17 cellular contexts compared by ENCODE assay signal in genomic region chr19:2716275-2716650, GRCh38. TPM values are rescaled to one million over a fixed set of nuclear protein-coding genes. Genes with fewer than 3 reads are reported as not detected.
DNase-seq lines count a peak whose midpoint lies in the region; ATAC-seq, FAIRE-seq and TF ChIP-seq lines count a peak whose summit lies in the region.
"Had no signal": no experiment of that assay in that cellular context is flagged by ENCODE, and none has a peak within 500 bp of the region (broad histone marks: within the 10 kb centered on the region; RNA-seq: fewer than 3 reads in every experiment).

No MANE protein-coding gene starts in this region.

- peaks cover 7% of the 10 kb centered on the region for H3K9me3 Mint-ChIP-seq in memory B cell

- peaks cover 19% of the 10 kb centered on the region for H3K4me1 ChIP-seq in left ventricle myocardium inferior
- H3K4me1 ChIP-seq in K562 (replicated peaks in 1 of 2; ENCODE audit: control insufficient read depth in 2 of 2, insufficient read depth in 2 of 2, low read length in 2 of 2): peaks cover 0 to 26% of the 10 kb centered on the region in 2 experiments; a peak in 3 of 5 replicates
- H3K4me1 ChIP-seq in HepG2 (ENCODE audit: insufficient read depth, low read length): peaks cover 11% of the 10 kb centered on the region
- H3K4me1 ChIP-seq: HAP-1 had no signal

- H3K4me3 ChIP-seq in left ventricle myocardium inferior (no peak overlapping the region), K562 (no peak overlapping the region), HepG2 (replicated peaks in 1 of 3; ENCODE audit: insufficient read depth in 1 of 3, low read depth in 2 of 3, low read length in 3 of 3) (no peak overlapping the region)
- H3K4me3 ChIP-seq: BLaER1, GM23248, HAP-1 had no signal

- in situ Hi-C loops in K562 (cut with MboI): no loop called here
- in situ Hi-C loops in HepG2 (cut with HindIII; ENCODE audit: extremely low pct_ligation_motif_present, low pct_unique_long_range_greater_than_20kb): no loop called here

- no peaks in the 10 kb centered on the region for H3K9me1 ChIP-seq in K562 (ENCODE audit: control insufficient read depth, insufficient read depth, low read length)

- H3K79me2 ChIP-seq in K562 (ENCODE audit: control insufficient read depth, insufficient read depth, low read length) (no peaks in the 10 kb centered on the region), HepG2 (ENCODE audit: insufficient read depth, low read length) (no peaks in the 10 kb centered on the region)

- 82% methylated on average over 6 of the region's 19 CpGs for WGBS in K562 (ENCODE audit: insufficient coverage, low coverage, missing lambda C conversion rate)
- WGBS in HepG2 (ENCODE audit: low lambda C conversion rate): 20% methylated on average over 1 of the region's 19 CpGs

- H3K4me1 Mint-ChIP-seq in memory B cell: peaks cover 37% of the 10 kb centered on the region

- H3K36me3 ChIP-seq in left ventricle myocardium inferior: peaks cover 5% of the 10 kb centered on the region
- H3K36me3 ChIP-seq in K562 (ENCODE audit: control insufficient read depth, insufficient read depth, low read length): no peaks in the 10 kb centered on the region
- no peaks in the 10 kb centered on the region for H3K36me3 ChIP-seq in HepG2 (replicated peaks in 1 of 2; ENCODE audit: control insufficient read depth in 1 of 2, insufficient read depth in 2 of 2, low read length in 2 of 2)
- H3K36me3 ChIP-seq: HAP-1 had no signal

- no peak for TF ChIP-seq EP300 in K562 (IDR thresholded peaks at IDR 0.05; ENCODE audit: low read length)
- TF ChIP-seq EP300 in HepG2 (IDR thresholded peaks at IDR 0.05; ENCODE audit: low read depth in 2 of 2, low read length in 2 of 2): no peak
- TF ChIP-seq EP300 in HepG2 (CRISPR knock-in tag; IDR thresholded peaks at IDR 0.05; ENCODE audit: borderline replicate concordance): no peak

- intact Hi-C loops in Right ventricle myocardium inferior (cut with DNase I): no loop called here
- intact Hi-C loops in left ventricle myocardium inferior (cut with micrococcal nuclease): no loop called here
- intact Hi-C loops in K562 (cut with micrococcal nuclease): no loop called here
- intact Hi-C loops in HepG2 (cut with micrococcal nuclease; ENCODE audit: unreplicated experiment): no loop called here

- ATAC-seq in Right ventricle myocardium inferior (no peak), K562 (no peak), memory B cell (ENCODE audit: low read depth) (no peak), HepG2 (no peak), GM18502 (IDR thresholded peaks at IDR 0.05; ENCODE audit: poor library complexity, unreplicated experiment) (no peak), HG02610 (IDR thresholded peaks at IDR 0.05; ENCODE audit: unreplicated experiment) (no peak)
- ATAC-seq in stimulated activated naive CD8-positive, alpha-beta T cell treated with anti-CD3 and anti-CD28 coated beads, Interleukin-15, Interleukin-2, amounts not matched to agents 100 U/mL and 50 U/mL, for 24 hours: peak; percentile 11

- peaks cover 54% of the 10 kb centered on the region for H3K27me3 ChIP-seq in left ventricle myocardium inferior (ENCODE audit: low read depth)
- H3K27me3 ChIP-seq in K562 (ENCODE audit: control insufficient read depth in 2 of 2, insufficient read depth in 2 of 2, low read length in 2 of 2): peaks cover 0 to 8% of the 10 kb centered on the region in 2 experiments; a peak in 1 of 5 replicates
- H3K27me3 ChIP-seq in HepG2 (ENCODE audit: control insufficient read depth in 1 of 2, insufficient read depth in 2 of 2, low read length in 2 of 2): peaks cover 6 to 41% of the 10 kb centered on the region in 2 experiments; a peak in 4 of 5 replicates
- H3K27me3 ChIP-seq: BLaER1 had no signal

- no TSS peak for BruUV-seq in K562 (replicated peaks; lab: Mats Ljungman, UMichigan)
- BruUV-seq in HepG2 (replicated peaks; lab: Mats Ljungman, UMichigan): no TSS peak

- H3K4me3 Mint-ChIP-seq in memory B cell: no peak overlapping the region
- H3K4me3 Mint-ChIP-seq: CD4-positive, alpha-beta memory T cell had no signal

- no peak for TF ChIP-seq RAD21 in K562 (CRISPR knock-in tag; conservative IDR thresholded peaks at IDR 0.05 in 1 of 2, IDR thresholded peaks at IDR 0.05 in 1 of 2)
- no peak for TF ChIP-seq RAD21 in HepG2 (CRISPR knock-in tag; IDR thresholded peaks at IDR 0.05)

- POLR2A ChIA-PET in K562 (lab: Yijun Ruan, JAX) (no interaction called here), HepG2 (lab: Yijun Ruan, JAX) (no interaction called here)

- peak overlapping the region; percentile 52 for H3K27ac Mint-ChIP-seq in memory B cell
- H3K27ac Mint-ChIP-seq: CD14-positive monocyte; CD4-positive, alpha-beta memory T cell had no signal

- no peaks in the 10 kb centered on the region for H3K27me3 Mint-ChIP-seq in memory B cell

- TF ChIP-seq CTCF in left ventricle myocardium inferior (IDR thresholded peaks at IDR 0.05; ENCODE audit: borderline replicate concordance) (no peak), K562 (IDR thresholded peaks at IDR 0.05 in 2 of 3, conservative IDR thresholded peaks at IDR 0.05 in 1 of 3; ENCODE audit: insufficient read depth in 2 of 3, low read depth in 1 of 3, low read length in 3 of 3) (no peak), HepG2 (CRISPR knock-in tag; IDR thresholded peaks at IDR 0.05) (no peak)

- H3K9ac ChIP-seq in K562 (ENCODE audit: insufficient read depth in 1 of 2, low read depth in 2 of 2, low read length in 2 of 2) (no peak overlapping the region), HepG2 (ENCODE audit: insufficient read depth, low read depth, low read length) (no peak overlapping the region)
- H3K9ac ChIP-seq: BLaER1, GM23248 had no signal

- H4K20me1 ChIP-seq in K562 (replicated peaks; ENCODE audit: control insufficient read depth, insufficient read depth, low read length) (no peaks in the 10 kb centered on the region), HepG2 (ENCODE audit: insufficient read depth, low read length) (no peaks in the 10 kb centered on the region)

- peaks cover 7% of the 10 kb centered on the region for H3K36me3 Mint-ChIP-seq in memory B cell
- H3K36me3 Mint-ChIP-seq: CD14-positive monocyte had no signal

- H3K9me3 ChIP-seq in left ventricle myocardium inferior (replicated peaks): peaks cover 12% of the 10 kb centered on the region
- H3K9me3 ChIP-seq in K562 (replicated peaks; ENCODE audit: control insufficient read depth, insufficient read depth, low read depth, low read length): 0 out of 2 replicates have a peak, but pooled peaks cover 4% of the 10 kb centered on the region
- H3K9me3 ChIP-seq in HepG2 (ENCODE audit: low read length): peaks cover 8% of the 10 kb centered on the region

- CTCF ChIA-PET in K562 (lab: Yijun Ruan, JAX; ENCODE audit: low intra/inter-chr PET ratio) (no interaction called here), HepG2 (lab: Yijun Ruan, JAX; ENCODE audit: low intra/inter-chr PET ratio, low total read pairs) (no interaction called here)

- H3K4me2 ChIP-seq in K562 (ENCODE audit: insufficient read depth, low read length): no peak overlapping the region
- no peak overlapping the region for H3K4me2 ChIP-seq in HepG2 (ENCODE audit: low read depth, low read length)
- H3K4me2 ChIP-seq: BLaER1 had no signal

- no peak overlapping the region for H2AFZ ChIP-seq in K562 (ENCODE audit: low read depth, low read length)
- no peak overlapping the region for H2AFZ ChIP-seq in HepG2 (ENCODE audit: low read length)
- H2AFZ ChIP-seq: GM23248 had no signal

- H3K27ac ChIP-seq in left ventricle myocardium inferior (replicated peaks): no peak overlapping the region
- no peak overlapping the region for H3K27ac ChIP-seq in K562 (ENCODE audit: extremely low read depth, low read depth, low read length)
- no peak overlapping the region for H3K27ac ChIP-seq in HepG2 (ENCODE audit: extremely low read length, insufficient read depth, low read length)
- H3K27ac ChIP-seq: BLaER1, GM23248 had no signal

- TF ChIP-seq POLR2A in K562 (conservative IDR thresholded peaks at IDR 0.05): no peak
- no peak for TF ChIP-seq POLR2A in HepG2 (IDR thresholded peaks at IDR 0.05; ENCODE audit: insufficient read depth in 1 of 2, low read depth in 2 of 2, low read length in 2 of 2)

- FAIRE-seq in K562 (lab: Jason Lieb, UNC) (no peak), HepG2 (lab: Jason Lieb, UNC) (no peak)

- peak; percentile 56 for DNase-seq in Right ventricle myocardium inferior (ENCODE audit: missing footprints)
- no peak for DNase-seq in left ventricle myocardium inferior
- DNase-seq in K562 (ENCODE audit: extremely low read depth in 1 of 4, low spot score in 3 of 4): no peak
- no peak for DNase-seq in memory B cell (ENCODE audit: low spot score in 2 of 2)
- no peak for DNase-seq in stimulated activated naive CD8-positive, alpha-beta T cell treated with anti-CD3 and anti-CD28 coated beads, Interleukin-15, Interleukin-2, amounts not matched to agents 100 U/mL and 50 U/mL, for 24 hours
- no peak for DNase-seq in HepG2 (ENCODE audit: low spot score)
- DNase-seq: 8988T; CD4-positive, alpha-beta memory T cell; DMS79 treated with DMSO at 0.1 percent for 48 hours; GF-D8; GM23248 had no signal

RNA-seq across cellular contexts. Expression of gene DIRAS1, which starts 4.9 kb away (rescaled TPM):
- 200 TPM for total RNA-seq in Right ventricle myocardium inferior
- total RNA-seq in left ventricle myocardium inferior: 195 TPM
- 5.2 and 12.7 TPM in 2 replicates for total RNA-seq in K562 (2011; cell fraction: chromatin; rRNA removed; ENCODE audit: low replicate concordance)
- 5.7 and 6.5 TPM in 2 replicates for total RNA-seq in K562 (2011; cell fraction: nucleolus; rRNA removed)
- total RNA-seq in K562 (2011; cell fraction: nucleoplasm; rRNA removed): 4.3 and 5.3 TPM in 2 replicates
- 2.2 and 3.3 TPM in 2 replicates for total RNA-seq in K562 (2014; rRNA removed)
- 2.3 TPM in 2 replicates for total RNA-seq in K562 (2014; rRNA removed; fragmentation: Illumina TruSeq; extraction: Trizol)
- total RNA-seq in K562 (2015; rRNA removed; fragmentation: Illumina TruSeq; extraction: Trizol): 2.9 and 3.3 TPM in 2 replicates
- 12.0 and 12.8 TPM in 2 replicates for total RNA-seq in K562 (2021)
- 7.3 and 12.0 TPM in 2 replicates for polyA plus RNA-seq in K562 (2011; rRNA removed)
- polyA plus RNA-seq in K562 (2011; cell fraction: cytosol; rRNA removed): 8.0 and 16.3 TPM in 2 replicates
- 10.3 and 10.5 TPM in 2 replicates for polyA plus RNA-seq in K562 (2011; cell fraction: nucleus; rRNA removed)
- polyA plus RNA-seq in K562 (2012): 5.1 and 7.3 TPM in 2 replicates
- 3.8 and 4.9 TPM in 2 replicates for polyA plus RNA-seq in K562 (2014; fragmentation: Illumina TruSeq; extraction: Trizol)
- under 1 TPM; 0.11 to 0.18 TPM for polyA plus RNA-seq in K562 (2014; fragmentation: Nextera tagmentation; extraction: Ambion mirVana)
- polyA plus RNA-seq in K562 (2014; rRNA removed): 4.7 and 6.0 TPM in 2 replicates
- 10.2 and 11.4 TPM in 2 replicates for polyA minus RNA-seq in K562 (2011; rRNA and poly(A)+ RNA removed)
- polyA minus RNA-seq in K562 (2011; cell fraction: cytosol; rRNA and poly(A)+ RNA removed): 8.0 and 8.7 TPM in 2 replicates
- polyA minus RNA-seq in K562 (2011; cell fraction: nucleus; rRNA and poly(A)+ RNA removed): 1.8 and 2.6 TPM in 2 replicates
- 0.97 and 1.2 TPM in 2 replicates for total RNA-seq in HepG2 (2016; rRNA removed; fragmentation: Illumina TruSeq; extraction: Trizol)
- 0.61 and 0.62 TPM in 2 replicates for total RNA-seq in HepG2 (2016; cell fraction: cytosol; rRNA removed; fragmentation: Illumina TruSeq; extraction: Trizol; ENCODE audit: low read depth)
- total RNA-seq in HepG2 (2016; cell fraction: insoluble cytoplasmic fraction; rRNA removed; fragmentation: Illumina TruSeq; extraction: Trizol): 1.0 and 1.1 TPM in 2 replicates
- 1.3 and 1.6 TPM in 2 replicates for total RNA-seq in HepG2 (2016; cell fraction: membrane; rRNA removed; fragmentation: Illumina TruSeq; extraction: Trizol)
- total RNA-seq in HepG2 (2016; cell fraction: nucleus; rRNA removed; fragmentation: Illumina TruSeq; extraction: Trizol): 0.56 and 0.94 TPM in 2 replicates
- polyA plus RNA-seq in HepG2 (2011; rRNA removed): 1.8 and 2.9 TPM in 2 replicates
- 1.7 and 2.2 TPM in 2 replicates for polyA plus RNA-seq in HepG2 (2011; cell fraction: cytosol; rRNA removed)
- 2.6 and 3.2 TPM in 2 replicates for polyA plus RNA-seq in HepG2 (2011; cell fraction: nucleus; rRNA removed)
- 1.3 and 1.7 TPM in 2 replicates for polyA plus RNA-seq in HepG2 (2012)
- 0.97 and 1.5 TPM in 2 replicates for polyA plus RNA-seq in HepG2 (2016; cell fraction: cytosol; fragmentation: Illumina TruSeq; extraction: Trizol; ENCODE audit: low read depth)
- 1.7 and 2.5 TPM in 2 replicates for polyA plus RNA-seq in HepG2 (2016; cell fraction: insoluble cytoplasmic fraction; fragmentation: Illumina TruSeq; extraction: Trizol; ENCODE audit: low read depth)
- polyA plus RNA-seq in HepG2 (2016; cell fraction: membrane; fragmentation: Illumina TruSeq; extraction: Trizol; ENCODE audit: low read depth): 1.8 and 1.9 TPM in 2 replicates
- polyA plus RNA-seq in HepG2 (2016; cell fraction: nucleus; fragmentation: Illumina TruSeq; extraction: Trizol; ENCODE audit: insufficient read depth, low read depth): 1.9 and 2.0 TPM in 2 replicates
- polyA minus RNA-seq in HepG2 (2011; rRNA and poly(A)+ RNA removed; ENCODE audit: low replicate concordance): 0.35 and 2.3 TPM in 2 replicates
- polyA minus RNA-seq in HepG2 (2011; cell fraction: cytosol; rRNA and poly(A)+ RNA removed): 1.7 and 1.8 TPM in 2 replicates
- 0.64 and 0.75 TPM in 2 replicates for polyA minus RNA-seq in HepG2 (2011; cell fraction: nucleus; rRNA and poly(A)+ RNA removed)
- total RNA-seq: CD4-positive, alpha-beta memory T cell; HT-29 had no signal
- polyA plus RNA-seq: CD14-positive monocyte; CD4-positive, alpha-beta memory T cell had no signal

RNA-seq across cellular contexts. Expression of gene GNG7, which starts 13.8 kb away (rescaled TPM):
- total RNA-seq in Right ventricle myocardium inferior (26.7 TPM), left ventricle myocardium inferior (46.6 TPM), K562 (2014; rRNA removed) (0.09 TPM in 1 of 2 replicates, not detected in the other), K562 (2014; rRNA removed; fragmentation: Illumina TruSeq; extraction: Trizol) (0.04 TPM in 1 of 2 replicates, not detected in the other), K562 (2015; rRNA removed; fragmentation: Illumina TruSeq; extraction: Trizol) (0.04 TPM in 2 replicates), K562 (2021) (0.11 and 0.20 TPM in 2 replicates), HepG2 (2016; rRNA removed; fragmentation: Illumina TruSeq; extraction: Trizol) (1.4 and 1.7 TPM in 2 replicates)
- total RNA-seq in K562 (2011; cell fraction: chromatin; rRNA removed; ENCODE audit: low replicate concordance): 0.09 and 0.16 TPM in 2 replicates
- total RNA-seq in K562 (2011; cell fraction: nucleolus; rRNA removed): under 0.01 and 0.13 TPM in 2 replicates
- total RNA-seq in K562 (2011; cell fraction: nucleoplasm; rRNA removed): 0.15 TPM in 1 of 2 replicates, not detected in the other
- polyA plus RNA-seq in K562 (2011; rRNA removed) (0.08 and 0.12 TPM in 2 replicates), K562 (2014; fragmentation: Illumina TruSeq; extraction: Trizol) (0.04 TPM in 2 replicates), K562 (2014; fragmentation: Nextera tagmentation; extraction: Ambion mirVana) (under 1 TPM in 1 of 2 experiments, not detected in 1; 0.01 TPM), K562 (2014; rRNA removed) (0.07 TPM in 1 of 2 replicates, not detected in the other), HepG2 (2011; rRNA removed) (3.3 and 3.9 TPM in 2 replicates)
- 0.15 and 0.27 TPM in 2 replicates for polyA plus RNA-seq in K562 (2011; cell fraction: cytosol; rRNA removed)
- polyA plus RNA-seq in K562 (2011; cell fraction: nucleus; rRNA removed): 0.04 and 0.22 TPM in 2 replicates
- polyA plus RNA-seq in K562 (2012): 0.10 and 0.53 TPM in 2 replicates
- polyA minus RNA-seq in K562 (2011; rRNA and poly(A)+ RNA removed): 0.03 TPM in 1 of 2 replicates, not detected in the other
- polyA minus RNA-seq in K562 (2011; cell fraction: cytosol; rRNA and poly(A)+ RNA removed): not detected in 2 replicates
- polyA minus RNA-seq in K562 (2011; cell fraction: nucleus; rRNA and poly(A)+ RNA removed): not detected in 2 replicates
- total RNA-seq in HepG2 (2016; cell fraction: cytosol; rRNA removed; fragmentation: Illumina TruSeq; extraction: Trizol; ENCODE audit: low read depth): 1.3 and 2.3 TPM in 2 replicates
- total RNA-seq in HepG2 (2016; cell fraction: insoluble cytoplasmic fraction; rRNA removed; fragmentation: Illumina TruSeq; extraction: Trizol): 1.3 and 1.7 TPM in 2 replicates
- 2.6 and 3.1 TPM in 2 replicates for total RNA-seq in HepG2 (2016; cell fraction: membrane; rRNA removed; fragmentation: Illumina TruSeq; extraction: Trizol)
- 1.5 TPM in 2 replicates for total RNA-seq in HepG2 (2016; cell fraction: nucleus; rRNA removed; fragmentation: Illumina TruSeq; extraction: Trizol)
- 3.1 and 3.7 TPM in 2 replicates for polyA plus RNA-seq in HepG2 (2011; cell fraction: cytosol; rRNA removed)
- polyA plus RNA-seq in HepG2 (2011; cell fraction: nucleus; rRNA removed): 6.7 and 7.8 TPM in 2 replicates
- 2.6 and 4.5 TPM in 2 replicates for polyA plus RNA-seq in HepG2 (2012)
- 7.6 and 10.4 TPM in 2 replicates for polyA plus RNA-seq in HepG2 (2016; cell fraction: cytosol; fragmentation: Illumina TruSeq; extraction: Trizol; ENCODE audit: low read depth)
- 3.9 and 5.5 TPM in 2 replicates for polyA plus RNA-seq in HepG2 (2016; cell fraction: insoluble cytoplasmic fraction; fragmentation: Illumina TruSeq; extraction: Trizol; ENCODE audit: low read depth)
- polyA plus RNA-seq in HepG2 (2016; cell fraction: membrane; fragmentation: Illumina TruSeq; extraction: Trizol; ENCODE audit: low read depth): 6.5 and 9.8 TPM in 2 replicates
- polyA plus RNA-seq in HepG2 (2016; cell fraction: nucleus; fragmentation: Illumina TruSeq; extraction: Trizol; ENCODE audit: insufficient read depth, low read depth): 7.6 and 8.6 TPM in 2 replicates
- polyA minus RNA-seq in HepG2 (2011; rRNA and poly(A)+ RNA removed; ENCODE audit: low replicate concordance): 1.2 TPM in 1 of 2 replicates, not detected in the other
- 1.2 and 1.7 TPM in 2 replicates for polyA minus RNA-seq in HepG2 (2011; cell fraction: cytosol; rRNA and poly(A)+ RNA removed)
- 1.1 and 1.2 TPM in 2 replicates for polyA minus RNA-seq in HepG2 (2011; cell fraction: nucleus; rRNA and poly(A)+ RNA removed)

RNA-seq across cellular contexts. Expression of gene SLC39A3, which starts 23.6 kb away (rescaled TPM):
- total RNA-seq in Right ventricle myocardium inferior: 24.5 TPM
- 22.6 TPM for total RNA-seq in left ventricle myocardium inferior
- 117 and 251 TPM in 2 replicates for total RNA-seq in K562 (2011; cell fraction: chromatin; rRNA removed; ENCODE audit: low replicate concordance)
- total RNA-seq in K562 (2011; cell fraction: nucleolus; rRNA removed): 298 and 302 TPM in 2 replicates
- 179 and 217 TPM in 2 replicates for total RNA-seq in K562 (2011; cell fraction: nucleoplasm; rRNA removed)
- 161 and 172 TPM in 2 replicates for total RNA-seq in K562 (2014; rRNA removed)
- 58.6 and 93.5 TPM in 2 replicates for total RNA-seq in K562 (2014; rRNA removed; fragmentation: Illumina TruSeq; extraction: Trizol)
- total RNA-seq in K562 (2015; rRNA removed; fragmentation: Illumina TruSeq; extraction: Trizol): 87.1 and 91.3 TPM in 2 replicates
- total RNA-seq in K562 (2021): 149 and 152 TPM in 2 replicates
- 127 and 145 TPM in 2 replicates for polyA plus RNA-seq in K562 (2011; rRNA removed)
- polyA plus RNA-seq in K562 (2011; cell fraction: cytosol; rRNA removed): 193 and 267 TPM in 2 replicates
- 120 and 140 TPM in 2 replicates for polyA plus RNA-seq in K562 (2011; cell fraction: nucleus; rRNA removed)
- 107 and 221 TPM in 2 replicates for polyA plus RNA-seq in K562 (2012)
- 215 and 268 TPM in 2 replicates for polyA plus RNA-seq in K562 (2014; fragmentation: Illumina TruSeq; extraction: Trizol)
- 1 to 10 TPM; 2.3 to 3.6 TPM for polyA plus RNA-seq in K562 (2014; fragmentation: Nextera tagmentation; extraction: Ambion mirVana)
- polyA plus RNA-seq in K562 (2014; rRNA removed): 165 and 173 TPM in 2 replicates
- polyA minus RNA-seq in K562 (2011; rRNA and poly(A)+ RNA removed): 62.5 and 83.9 TPM in 2 replicates
- 76.8 and 77.8 TPM in 2 replicates for polyA minus RNA-seq in K562 (2011; cell fraction: cytosol; rRNA and poly(A)+ RNA removed)
- polyA minus RNA-seq in K562 (2011; cell fraction: nucleus; rRNA and poly(A)+ RNA removed): 36.1 and 44.7 TPM in 2 replicates
- 25.0 and 41.6 TPM in 2 replicates for total RNA-seq in HepG2 (2016; rRNA removed; fragmentation: Illumina TruSeq; extraction: Trizol)
- 28.6 and 43.2 TPM in 2 replicates for total RNA-seq in HepG2 (2016; cell fraction: cytosol; rRNA removed; fragmentation: Illumina TruSeq; extraction: Trizol; ENCODE audit: low read depth)
- total RNA-seq in HepG2 (2016; cell fraction: insoluble cytoplasmic fraction; rRNA removed; fragmentation: Illumina TruSeq; extraction: Trizol): 19.6 and 44.5 TPM in 2 replicates
- total RNA-seq in HepG2 (2016; cell fraction: membrane; rRNA removed; fragmentation: Illumina TruSeq; extraction: Trizol): 45.1 and 60.0 TPM in 2 replicates
- total RNA-seq in HepG2 (2016; cell fraction: nucleus; rRNA removed; fragmentation: Illumina TruSeq; extraction: Trizol): 30.3 and 32.7 TPM in 2 replicates
- 33.6 and 34.2 TPM in 2 replicates for polyA plus RNA-seq in HepG2 (2011; rRNA removed)
- 39.9 and 48.2 TPM in 2 replicates for polyA plus RNA-seq in HepG2 (2011; cell fraction: cytosol; rRNA removed)
- polyA plus RNA-seq in HepG2 (2011; cell fraction: nucleus; rRNA removed): 22.1 and 24.0 TPM in 2 replicates
- polyA plus RNA-seq in HepG2 (2012): 18.4 and 30.9 TPM in 2 replicates
- polyA plus RNA-seq in HepG2 (2016; cell fraction: cytosol; fragmentation: Illumina TruSeq; extraction: Trizol; ENCODE audit: low read depth): 41.4 and 52.9 TPM in 2 replicates
- polyA plus RNA-seq in HepG2 (2016; cell fraction: insoluble cytoplasmic fraction; fragmentation: Illumina TruSeq; extraction: Trizol; ENCODE audit: low read depth): 27.9 and 37.1 TPM in 2 replicates
- polyA plus RNA-seq in HepG2 (2016; cell fraction: membrane; fragmentation: Illumina TruSeq; extraction: Trizol; ENCODE audit: low read depth): 50.5 and 57.8 TPM in 2 replicates
- 65.1 and 70.7 TPM in 2 replicates for polyA plus RNA-seq in HepG2 (2016; cell fraction: nucleus; fragmentation: Illumina TruSeq; extraction: Trizol; ENCODE audit: insufficient read depth, low read depth)
- 38.4 and 71.1 TPM in 2 replicates for polyA minus RNA-seq in HepG2 (2011; rRNA and poly(A)+ RNA removed; ENCODE audit: low replicate concordance)
- 13.8 and 15.1 TPM in 2 replicates for polyA minus RNA-seq in HepG2 (2011; cell fraction: cytosol; rRNA and poly(A)+ RNA removed)
- polyA minus RNA-seq in HepG2 (2011; cell fraction: nucleus; rRNA and poly(A)+ RNA removed): 8.5 and 9.3 TPM in 2 replicates

Comparison
In these comparisons a context has a peak if more than half of its experiments do, and no peak if none do; other contexts are left out.
1. RNA of gene DIRAS1, which starts 4.9 kb away (total RNA-seq): 200 TPM in Right ventricle myocardium inferior (single experiment) and 195 TPM in left ventricle myocardium inferior (single experiment); 2.2 to 12.8 TPM in K562 and 0.56 to 1.6 TPM in HepG2; every median in the first group is over 10 times any median in the second.